In the genomic region with DNA sequence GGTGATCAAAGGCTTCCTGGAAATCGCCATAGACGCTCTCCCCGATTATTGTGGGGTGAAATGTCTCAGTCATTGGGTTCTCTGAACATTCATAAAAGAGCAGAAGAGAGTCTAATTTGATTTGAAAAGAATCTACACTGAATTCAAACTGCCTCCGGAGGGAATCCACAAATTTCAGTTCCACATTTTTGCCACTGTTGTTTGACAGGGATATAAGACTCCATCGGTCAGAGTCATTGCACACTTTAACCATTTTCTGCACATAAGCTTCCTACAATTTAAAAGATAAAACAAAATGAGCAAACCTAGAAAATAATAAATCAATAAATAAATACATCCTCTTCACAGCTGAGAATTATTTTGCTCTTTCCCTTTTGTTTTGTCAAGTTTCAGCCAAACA, we compare ENCODE assay signal across 11 cellular contexts. TPM values are rescaled to one million over a fixed set of nuclear protein-coding genes. Genes with fewer than 3 reads are reported as not detected.
A peak's percentile ranks its signal among the peaks of the same experiment; 100 is the strongest.
DNase-seq lines count a peak whose midpoint lies in the region; ATAC-seq and TF ChIP-seq lines count a peak whose summit lies in the region.
"Had no signal": no experiment of that assay in that cellular context is flagged by ENCODE, and none has a peak within 500 bp of the region (broad histone marks: within the 10 kb centered on the region; RNA-seq: fewer than 3 reads in every experiment).

No MANE protein-coding gene starts in this region.

- H3K36me3 ChIP-seq in PC-9 (ENCODE audit: low read depth) (no peaks in the 10 kb centered on the region), fibroblast of lung (ENCODE audit: control insufficient read depth, insufficient read depth, low read length) (no peaks in the 10 kb centered on the region)

- no peak for TF ChIP-seq CTCF in CD4-positive, alpha-beta T cell (IDR thresholded peaks at IDR 0.05)
- TF ChIP-seq CTCF in PC-9 (conservative IDR thresholded peaks at IDR 0.05) (no peak), fibroblast of lung (conservative IDR thresholded peaks at IDR 0.05 in 1 of 2, IDR thresholded peaks at IDR 0.05 in 1 of 2; ENCODE audit: low read depth in 1 of 2, low read length in 2 of 2) (no peak), progenitor cell of endocrine pancreas (IDR thresholded peaks at IDR 0.05; ENCODE audit: unreplicated experiment) (no peak)

- intact Hi-C loops in CD4-positive, alpha-beta T cell (cut with DNase I, micrococcal nuclease): loop anchor here (5.0 to 10.0 kb wide), 8 partner anchors 495 to 1975 kb away; a partner anchor contains a TSS
- intact Hi-C loops in PC-9 (cut with micrococcal nuclease; ENCODE audit: unreplicated experiment): loop anchor here (5.0 to 10.0 kb wide), 6 partner anchors 147 to 1615 kb away; no protein-coding TSS in a partner anchor

- H3K4me3 Mint-ChIP-seq in CD4-positive, alpha-beta T cell: peak overlapping the region; percentile 98
- H3K4me3 Mint-ChIP-seq in progenitor cell of endocrine pancreas (ENCODE audit: low read depth): peak overlapping the region; percentile 94

- DNase-seq in CD4-positive, alpha-beta T cell: no peak
- DNase-seq in PC-9: no peak
- DNase-seq in fibroblast of lung (ENCODE audit: low read depth in 2 of 2): no peak
- DNase-seq in progenitor cell of endocrine pancreas (ENCODE audit: low spot score, unreplicated experiment): no peak
- no peak for DNase-seq in stimulated activated CD4-positive, alpha-beta T cell treated with anti-CD3 and anti-CD28 coated beads, Interleukin-2, amount 100 ng/mL, for 48 hours
- DNase-seq in foreskin melanocyte: no peak
- DNase-seq: HCEC 1CT, kidney glomerular epithelial cell, NCI-H2171 treated with DMSO at 0.1 percent for 48 hours had no signal

- no peaks in the 10 kb centered on the region for H3K9me2 ChIP-seq in PC-9 (ENCODE audit: insufficient read depth)

- H3K79me2 ChIP-seq in PC-9 (ENCODE audit: low read depth): peaks cover 10% of the 10 kb centered on the region; the same call in 1 of the 2 replicates
- peaks cover 30% of the 10 kb centered on the region for H3K79me2 ChIP-seq in fibroblast of lung (ENCODE audit: control insufficient read depth, insufficient read depth, low read length)

- no peak for ATAC-seq in CD4-positive, alpha-beta T cell (ENCODE audit: poor library complexity)
- ATAC-seq in HG02970 (IDR thresholded peaks at IDR 0.05; ENCODE audit: low FRiP score, unreplicated experiment): no peak
- ATAC-seq in GM19324 (IDR thresholded peaks at IDR 0.05; ENCODE audit: low FRiP score, unreplicated experiment): no peak

- BruUV-seq in PC-9 (replicated peaks; lab: Mats Ljungman, UMichigan): no TSS peak

- no peaks in the 10 kb centered on the region; the same call in 1 of the 2 replicates for H3F3A ChIP-seq in PC-9 (ENCODE audit: insufficient read depth, low read depth)

- peaks cover 37% of the 10 kb centered on the region for H3K4me1 Mint-ChIP-seq in CD4-positive, alpha-beta T cell (ENCODE audit: low read depth)
- H3K4me1 Mint-ChIP-seq in progenitor cell of endocrine pancreas (ENCODE audit: low read depth): peaks cover 20% of the 10 kb centered on the region

- no peaks in the 10 kb centered on the region for H4K20me1 ChIP-seq in PC-9 (ENCODE audit: insufficient read depth)
- no peaks in the 10 kb centered on the region for H4K20me1 ChIP-seq in fibroblast of lung (ENCODE audit: control insufficient read depth, extremely low read depth, insufficient read depth, low read length)

- no peaks in the 10 kb centered on the region for H3K9me3 ChIP-seq in CD4-positive, alpha-beta T cell (ENCODE audit: control insufficient read depth, low read length)
- H3K9me3 ChIP-seq in PC-9 (ENCODE audit: insufficient read depth, low read depth) (no peaks in the 10 kb centered on the region), fibroblast of lung (ENCODE audit: control insufficient read depth, insufficient read depth, low read depth, low read length) (no peaks in the 10 kb centered on the region)

- H3K4me1 ChIP-seq in PC-9 (replicated peaks; ENCODE audit: insufficient read depth): 0 out of 2 replicates have a peak, but pooled peaks cover 4% of the 10 kb centered on the region
- no peaks in the 10 kb centered on the region for H3K4me1 ChIP-seq in fibroblast of lung (ENCODE audit: control insufficient read depth, extremely low read depth, insufficient read depth, low read length)

- H3K27ac ChIP-seq in CD4-positive, alpha-beta T cell (ENCODE audit: low read depth, low read length): no peak overlapping the region
- no peak overlapping the region for H3K27ac ChIP-seq in PC-9
- no peak overlapping the region for H3K27ac ChIP-seq in fibroblast of lung (ENCODE audit: insufficient read depth, low read length)

- CTCF ChIA-PET in CD4-positive, alpha-beta T cell (lab: Charles Lee): no interaction called here
- CTCF ChIA-PET in PC-9 (lab: Charles Lee): no interaction called here

- H3K4me2 ChIP-seq in PC-9 (peak overlapping the region; percentile 86), fibroblast of lung (ENCODE audit: extremely low read depth, insufficient read depth, low read length) (peak overlapping the region; percentile 86)

- H3K4me3 ChIP-seq in PC-9 (peak overlapping the region; percentile 88; the same call in 1 of the 2 replicates), fibroblast of lung (replicated peaks in 1 of 4; ENCODE audit: control extremely low read depth in 1 of 4, insufficient read depth in 1 of 4, low read depth in 3 of 4, low read length in 4 of 4) (peak overlapping the region; percentile 76 to 90 (median 84))

- no peaks in the 10 kb centered on the region for H3K27me3 ChIP-seq in CD4-positive, alpha-beta T cell (ENCODE audit: control insufficient read depth, insufficient read depth, low read length)
- H3K27me3 ChIP-seq in PC-9 (ENCODE audit: insufficient read depth, low read depth): no peaks in the 10 kb centered on the region
- H3K27me3 ChIP-seq in fibroblast of lung (ENCODE audit: control insufficient read depth, insufficient read depth, low read length): no peaks in the 10 kb centered on the region

- POLR2A ChIA-PET in CD4-positive, alpha-beta T cell (lab: Charles Lee): no interaction called here
- POLR2A ChIA-PET in PC-9 (lab: Charles Lee; ENCODE audit: unreplicated experiment): no interaction called here

- H3K9me3 Mint-ChIP-seq in CD4-positive, alpha-beta T cell: no peaks in the 10 kb centered on the region
- no peaks in the 10 kb centered on the region for H3K9me3 Mint-ChIP-seq in progenitor cell of endocrine pancreas (ENCODE audit: low read depth)

- H3K27me3 Mint-ChIP-seq in CD4-positive, alpha-beta T cell: no peaks in the 10 kb centered on the region
- H3K27me3 Mint-ChIP-seq in progenitor cell of endocrine pancreas: no peaks in the 10 kb centered on the region

- H3K27ac Mint-ChIP-seq in CD4-positive, alpha-beta T cell: peak overlapping the region; percentile 89
- H3K27ac Mint-ChIP-seq in progenitor cell of endocrine pancreas: no peak overlapping the region

- H3K36me3 Mint-ChIP-seq in CD4-positive, alpha-beta T cell (ENCODE audit: low read depth): peaks cover 15% of the 10 kb centered on the region
- H3K36me3 Mint-ChIP-seq in progenitor cell of endocrine pancreas (ENCODE audit: insufficient read depth): peaks cover 6% of the 10 kb centered on the region

- H2AFZ ChIP-seq in PC-9: no peak overlapping the region
- no peak overlapping the region for H2AFZ ChIP-seq in fibroblast of lung (ENCODE audit: low read length)

- peak overlapping the region; percentile 43 for H3K9ac ChIP-seq in fibroblast of lung (ENCODE audit: insufficient read depth, low read length)

RNA-seq across cellular contexts. Expression of a gene that starts 2.3 kb away (rescaled TPM):
- total RNA-seq in CD4-positive, alpha-beta T cell: 1 to 10 TPM; 6.3 to 6.7 TPM
- 2.0 and 2.2 TPM in 2 replicates for total RNA-seq in PC-9 (2021)
- 24.6 and 24.9 TPM in 2 replicates for total RNA-seq in fibroblast of lung
- polyA plus RNA-seq in fibroblast of lung: 8.3 and 16.6 TPM in 2 replicates
- 6.7 and 12.4 TPM in 2 replicates for polyA plus RNA-seq in fibroblast of lung (2012)
- polyA minus RNA-seq in fibroblast of lung (ENCODE audit: low replicate concordance): 1.2 and 6.9 TPM in 2 replicates
- total RNA-seq in progenitor cell of endocrine pancreas: 8.1 and 9.6 TPM in 2 replicates
